Comparison of ENCODE assay signal across 9 cellular contexts in the genomic region with DNA sequence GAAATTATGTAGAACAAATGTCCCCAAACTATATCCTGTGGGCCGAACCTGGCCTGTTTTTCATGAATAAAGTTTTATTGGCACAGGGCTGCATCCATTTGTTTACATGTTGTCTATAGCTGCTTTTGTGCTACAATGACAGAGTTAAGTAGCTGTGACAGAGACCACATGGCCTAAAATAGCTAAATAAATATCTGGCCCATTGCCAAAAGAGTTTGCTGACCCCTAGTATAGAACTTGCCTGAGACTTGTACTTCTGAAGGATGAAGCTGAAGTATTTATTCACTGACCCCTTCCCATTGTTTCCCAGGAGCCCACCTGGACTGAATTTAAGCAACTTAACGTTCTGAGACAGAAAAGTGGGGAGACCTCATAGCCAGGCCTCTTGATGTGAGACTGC.
"Had no signal": no experiment of that assay in that cellular context is flagged by ENCODE, and none has a peak within 500 bp of the region (broad histone marks: within the 10 kb centered on the region; RNA-seq: fewer than 3 reads in every experiment).

No MANE protein-coding gene starts in this region.

- H3K4me3 Mint-ChIP-seq: IgD-negative memory B cell had no signal

- H3K4me2 ChIP-seq: KMS-11 had no signal

- H3K9me3 Mint-ChIP-seq: IgD-negative memory B cell had no signal

- H3K9ac ChIP-seq: KMS-11 had no signal

- H3K27ac ChIP-seq: HL-60, KMS-11 had no signal

- ATAC-seq: HepG2 had no signal

- FAIRE-seq: HepG2, HTR-8/SVneo had no signal

- DNase-seq: IMR-90, Karpas-422, KBM-7, KG1 had no signal

- H3K36me3 Mint-ChIP-seq: IgD-negative memory B cell had no signal
